Comparison of ENCODE assay signal across 23 cellular contexts in the genomic region with DNA sequence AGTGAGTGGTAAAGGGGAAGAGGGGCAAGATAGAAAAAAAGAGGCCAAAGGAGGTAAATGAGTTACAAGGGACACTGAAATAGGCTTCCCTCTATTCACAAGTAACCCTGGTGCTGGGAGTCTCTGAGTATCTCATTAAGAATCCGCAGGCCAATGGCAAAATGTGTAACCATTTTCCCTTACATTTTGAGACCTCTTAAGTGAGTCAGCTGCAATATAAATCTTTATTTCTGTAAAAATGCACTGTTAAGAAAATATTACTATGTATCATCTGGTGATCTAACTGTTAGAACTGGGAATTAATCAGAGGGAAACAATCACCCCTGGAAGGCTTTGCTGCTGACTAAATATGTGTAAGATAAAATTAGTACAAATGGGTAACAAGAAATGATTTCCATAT.
DNase-seq lines count a peak whose midpoint lies in the region; ATAC-seq and TF ChIP-seq lines count a peak whose summit lies in the region.
"Had no signal": no experiment of that assay in that cellular context is flagged by ENCODE, and none has a peak within 500 bp of the region (broad histone marks: within the 10 kb centered on the region; RNA-seq: fewer than 3 reads in every experiment).

No MANE protein-coding gene starts in this region.

- WGBS in mammary epithelial cell (ENCODE audit: low coverage, missing lambda C conversion rate): 75% methylated on average over 1 of the region's 1 CpG

- H3K27me3 ChIP-seq in PC-3 (ENCODE audit: low read length): no peaks in the 10 kb centered on the region
- no peaks in the 10 kb centered on the region for H3K27me3 ChIP-seq in foreskin keratinocyte
- H3K27me3 ChIP-seq in mammary epithelial cell (ENCODE audit: insufficient read depth, low read length): no peaks in the 10 kb centered on the region
- H3K27me3 ChIP-seq: MG63, SJCRH30 had no signal

- H3K36me3 ChIP-seq in PC-3 (ENCODE audit: low read depth, low read length) (no peaks in the 10 kb centered on the region), mammary epithelial cell (ENCODE audit: insufficient read depth, low read length) (no peaks in the 10 kb centered on the region)
- H3K36me3 ChIP-seq: MG63, SJCRH30 had no signal

- H3K79me2 ChIP-seq in PC-3 (ENCODE audit: low read length): no peaks in the 10 kb centered on the region
- no peaks in the 10 kb centered on the region for H3K79me2 ChIP-seq in mammary epithelial cell (ENCODE audit: insufficient read depth, low read length)

- no peaks in the 10 kb centered on the region for H3K9me3 ChIP-seq in PC-3 (ENCODE audit: low read length)
- H3K9me3 ChIP-seq in mammary epithelial cell (replicated peaks; ENCODE audit: insufficient read depth, low read length): peaks cover under 1% of the 10 kb centered on the region
- H3K9me3 ChIP-seq: MG63, SJCRH30 had no signal

- in situ Hi-C loops in mammary epithelial cell (cut with MboI; ENCODE audit: low sequenced_read_pairs in 2 of 2): no loop called here

- no peak overlapping the region for H3K27ac ChIP-seq in PC-3 (ENCODE audit: low read length)
- H3K27ac ChIP-seq in foreskin keratinocyte: no peak overlapping the region
- no peak overlapping the region for H3K27ac ChIP-seq in mammary epithelial cell (ENCODE audit: insufficient read depth, low read depth, low read length)
- H3K27ac ChIP-seq: C4-2B, KMS-11, PC-9, RWPE1, SJCRH30 had no signal

- BruUV-seq in PC-3 (replicated peaks; lab: Mats Ljungman, UMichigan) (no TSS peak), mammary epithelial cell (replicated peaks; lab: Mats Ljungman, UMichigan) (no TSS peak)

- DNase-seq in ELR (ENCODE audit: low read depth): peak; percentile 27
- peak; percentile 21 for DNase-seq in PC-3
- peak; percentile 2 to 18 for DNase-seq in foreskin keratinocyte
- DNase-seq in HPDE6-E6E7 (ENCODE audit: extremely low spot score): no peak
- DNase-seq in mammary epithelial cell: no peak
- DNase-seq: AML-193, DMS79 treated with DMSO at 0.1 percent for 48 hours, GDM1, GOT3, MG63, NCI-H1092, NCI-H1436 treated with DMSO at 0.1 percent for 48 hours, NCI-H2029, NCI-H345, NCI-H526, PC-9, SJCRH30 had no signal

- CTCF ChIA-PET in PC-3 (lab: Charles Lee): no interaction called here
- CTCF ChIA-PET in mammary epithelial cell (lab: Charles Lee; ENCODE audit: low non-redundant PET): no interaction called here

- H3F3A ChIP-seq in PC-3 (ENCODE audit: low read length, unreplicated experiment): no peaks in the 10 kb centered on the region

- TF ChIP-seq CTCF in PC-3 (conservative IDR thresholded peaks at IDR 0.05; ENCODE audit: low read depth, low read length) (no peak), foreskin keratinocyte (conservative IDR thresholded peaks at IDR 0.05) (no peak), mammary epithelial cell (conservative IDR thresholded peaks at IDR 0.05 in 1 of 2, IDR thresholded peaks at IDR 0.05 in 1 of 2; ENCODE audit: extremely low read depth in 1 of 2, insufficient read depth in 1 of 2, low read depth in 1 of 2, low read length in 2 of 2) (no peak)

- ATAC-seq in PC-3 (peak; percentile 42; the same call in 1 of the 2 replicates), foreskin keratinocyte (no peak), HG03196 (IDR thresholded peaks at IDR 0.05; ENCODE audit: unreplicated experiment) (no peak), HG03342 (IDR thresholded peaks at IDR 0.05; ENCODE audit: unreplicated experiment) (no peak)
- ATAC-seq: HCT116 had no signal

- dilution Hi-C loops in mammary epithelial cell (cut with HindIII; ENCODE audit: low sequenced_read_pairs): no loop called here

- H3K9ac ChIP-seq in PC-3 (ENCODE audit: low read length): no peak overlapping the region
- H3K9ac ChIP-seq in mammary epithelial cell (ENCODE audit: insufficient read depth, low read length): no peak overlapping the region
- H3K9ac ChIP-seq: KMS-11 had no signal

- H4K20me1 ChIP-seq in PC-3 (ENCODE audit: low read length) (no peaks in the 10 kb centered on the region), mammary epithelial cell (ENCODE audit: insufficient read depth, low read length) (no peaks in the 10 kb centered on the region)

- H2AFZ ChIP-seq in PC-3 (ENCODE audit: low read length): no peak overlapping the region
- H2AFZ ChIP-seq in mammary epithelial cell (ENCODE audit: low read depth, low read length): no peak overlapping the region
- H2AFZ ChIP-seq: PC-9 had no signal

- H3K4me3 ChIP-seq in PC-3 (ENCODE audit: low read length): no peak overlapping the region
- H3K4me3 ChIP-seq in mammary epithelial cell (replicated peaks in 1 of 3; ENCODE audit: insufficient read depth in 1 of 3, low read depth in 2 of 3, low read length in 3 of 3): no peak overlapping the region
- H3K4me3 ChIP-seq: MG63, PC-9, SJCRH30 had no signal

- POLR2A ChIA-PET in PC-3 (lab: Charles Lee; ENCODE audit: unreplicated experiment): no interaction called here

- no peak overlapping the region for H3K4me2 ChIP-seq in PC-3 (ENCODE audit: low read length)
- H3K4me2 ChIP-seq in mammary epithelial cell (ENCODE audit: insufficient read depth, low read depth, low read length): no peak overlapping the region
- H3K4me2 ChIP-seq: KMS-11, PC-9 had no signal

- no peaks in the 10 kb centered on the region for H3K4me1 ChIP-seq in PC-3 (ENCODE audit: insufficient read depth, low read length)
- H3K4me1 ChIP-seq in foreskin keratinocyte: no peaks in the 10 kb centered on the region
- H3K4me1 ChIP-seq in mammary epithelial cell (ENCODE audit: insufficient read depth, low read length): no peaks in the 10 kb centered on the region
- H3K4me1 ChIP-seq: SJCRH30 had no signal

- H3K9me2 ChIP-seq in PC-3 (replicated peaks; ENCODE audit: low read length): no peaks in the 10 kb centered on the region

- intact Hi-C loops in PC-3 (cut with micrococcal nuclease): no loop called here
- intact Hi-C loops in mammary epithelial cell (cut with micrococcal nuclease): no loop called here

Comparison
In these comparisons a context has a peak if more than half of its experiments do, and no peak if none do; other contexts are left out.
1. DNase-seq: peak in ELR (single experiment), PC-3 (single experiment) and foreskin keratinocyte (2 of 2); none in HPDE6-E6E7 (single experiment) and mammary epithelial cell (single experiment).